ENCODE assay signal across 8 cellular contexts in the genomic region with DNA sequence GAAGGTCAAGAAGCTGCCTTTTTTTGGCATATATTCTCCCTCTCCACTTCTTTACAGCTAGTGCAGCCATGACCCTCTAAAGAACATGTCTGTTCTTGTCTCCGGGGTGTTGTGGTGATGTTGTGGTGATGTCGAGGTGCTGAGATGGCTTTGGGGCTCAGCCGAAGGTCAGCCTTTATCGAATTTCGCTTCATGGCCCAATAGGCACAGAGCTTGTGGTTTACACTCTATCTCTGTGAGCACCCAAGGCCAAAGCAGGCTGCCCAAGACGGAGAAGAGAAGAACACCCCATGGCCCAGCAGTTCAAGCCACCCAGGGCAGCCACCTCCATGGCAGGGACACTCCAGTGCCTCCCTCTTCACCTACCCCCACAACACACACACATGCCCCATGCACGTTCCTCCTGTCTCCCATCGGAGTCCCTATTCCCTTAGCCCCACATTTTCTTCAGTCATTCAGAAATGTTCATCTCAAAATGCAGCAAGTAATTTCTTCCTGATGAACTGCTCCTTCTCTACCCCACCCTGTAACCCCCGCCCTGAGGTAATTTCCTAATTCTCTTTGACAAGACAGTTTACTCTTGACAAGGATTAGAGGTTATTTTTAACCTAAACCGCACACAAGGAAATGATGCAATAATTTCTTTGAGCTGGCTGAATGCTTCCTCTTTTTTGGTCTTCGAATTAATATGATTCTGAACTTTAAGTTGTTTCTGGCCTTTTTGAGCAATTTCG. TPM values are rescaled to one million over a fixed set of nuclear protein-coding genes. Genes with fewer than 3 reads are reported as not detected.
DNase-seq lines count a peak whose midpoint lies in the region; ATAC-seq, FAIRE-seq and TF ChIP-seq lines count a peak whose summit lies in the region.

No MANE protein-coding gene starts in this region.

- H3K4me3 Mint-ChIP-seq in T-cell, result peak overlapping the region in 1 of 3 donors; percentile 56

- H3K4me1 Mint-ChIP-seq in T-cell, result peaks cover 22 to 29% (median 29%) of the 10 kb centered on the region in 3 donors

- H3K4me3 ChIP-seq in mucosa of descending colon, result no peak overlapping the region

- no peak for TF ChIP-seq CTCF in mucosa of descending colon (IDR thresholded peaks at IDR 0.05)

- intact Hi-C loops in mucosa of descending colon (cut with DNase I, micrococcal nuclease), result no loop called here

- peaks cover 22 to 25% of the 10 kb centered on the region in 2 donors for H3K27me3 Mint-ChIP-seq in T-cell

- in situ Hi-C loops in ACHN (cut with HindIII; ENCODE audit: low pct_ligation_motif_present, low pct_unique_long_range_greater_than_20kb, low sequenced_read_pairs), result no loop called here

- peak; percentile 60 for FAIRE-seq in G401.6 (lab: Jason Lieb, UNC)

- peak; percentile 87 for ATAC-seq in GM19351 (IDR thresholded peaks at IDR 0.05; ENCODE audit: unreplicated experiment)
- peak; percentile 93 for ATAC-seq in HG03175 (IDR thresholded peaks at IDR 0.05; ENCODE audit: unreplicated experiment)
- peak; percentile 27 to 82 (median 39) for ATAC-seq in T-cell (replicated peaks in 1 of 4)
- ATAC-seq in mucosa of descending colon, result peak; percentile 62

- H3K4me1 ChIP-seq in mucosa of descending colon (ENCODE audit: low read depth), result peaks cover 5% of the 10 kb centered on the region

- no peaks in the 10 kb centered on the region for H3K36me3 ChIP-seq in mucosa of descending colon (ENCODE audit: low read depth)

- H3K36me3 Mint-ChIP-seq in T-cell, result no peaks in the 10 kb centered on the region

- DNase-seq in T-cell (peak in 5 of 34 experiments; percentile 2 to 39 (median 14)), mucosa of descending colon (no peak), ACHN (no peak), HuH-7.5 (ENCODE audit: low spot score) (no peak), superior temporal gyrus (ENCODE audit: extremely low spot score) (no peak)

- H3K27ac Mint-ChIP-seq in T-cell, result no peak overlapping the region

- no peaks in the 10 kb centered on the region for H3K9me3 Mint-ChIP-seq in T-cell

- H3K9me3 ChIP-seq in mucosa of descending colon, result no peaks in the 10 kb centered on the region

- POLR2A ChIA-PET in T-cell (lab: Charles Lee), result interaction anchor here (0.6 to 0.7 kb wide), 2 partner anchors 50 to 54 kb away, joined by 3 to 4 read pairs; no protein-coding TSS in a partner anchor

- CTCF ChIA-PET in T-cell (lab: Charles Lee), result interaction anchor here (0.6 to 0.7 kb wide), 2 partner anchors 21 to 62 kb away, joined by 3 to 6 read pairs; no protein-coding TSS in a partner anchor

RNA-seq across cellular contexts. Expression of a gene that starts 18.6 kb away (rescaled TPM):
- total RNA-seq in T-cell (under 1 TPM; 0.09 to 0.90 (median 0.30) TPM), mucosa of descending colon (1 to 10 TPM; 1.5 to 2.8 (median 1.8) TPM)

Comparison
In these comparisons a context has a peak if more than half of its experiments do, and no peak if none do; other contexts are left out.
1. ATAC-seq: peak in every context shown above with its lines; median percentile 93 in HG03175; 87 in GM19351; 62 in mucosa of descending colon; 39 in T-cell.